ENCODE assay signal across 25 cellular contexts in the genomic region with DNA sequence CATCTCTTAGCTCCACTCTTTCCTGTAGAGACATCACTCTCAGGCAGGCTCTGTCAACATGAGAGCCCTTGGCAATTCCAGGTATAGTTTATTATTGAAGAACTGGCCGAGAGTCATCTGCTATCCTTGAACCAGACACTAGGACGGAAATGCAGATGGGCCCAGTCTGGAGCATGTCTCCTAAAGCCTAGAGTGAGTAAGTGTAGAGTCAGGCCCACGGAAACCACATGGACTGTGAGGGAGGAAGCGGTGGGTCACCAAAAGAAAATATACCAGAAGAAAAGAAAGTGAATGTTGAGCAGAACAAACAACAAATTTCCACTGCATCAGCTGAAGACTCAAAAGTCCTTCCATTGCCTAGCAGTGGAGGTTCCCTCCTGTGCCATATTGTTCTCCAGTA. TPM values are rescaled to one million over a fixed set of nuclear protein-coding genes. Genes with fewer than 3 reads are reported as not detected.
DNase-seq lines count a peak whose midpoint lies in the region; ATAC-seq and TF ChIP-seq lines count a peak whose summit lies in the region.
"Had no signal": no experiment of that assay in that cellular context is flagged by ENCODE, and none has a peak within 500 bp of the region (broad histone marks: within the 10 kb centered on the region; RNA-seq: fewer than 3 reads in every experiment).

No MANE protein-coding gene starts in this region.

- no peak overlapping the region for H3K23ac ChIP-seq in neuronal stem cell (ENCODE audit: low read depth, low read length, poor library complexity)

- no peak overlapping the region for H3K9ac ChIP-seq in neuronal stem cell (ENCODE audit: low read depth, low read length, poor library complexity)

- H3K14ac ChIP-seq in neuronal stem cell (ENCODE audit: low read length), result no peak overlapping the region

- WGBS in neuronal stem cell (ENCODE audit: extremely low coverage in 2 of 2, insufficient read length in 2 of 2, insufficient replicate concordance in 1 of 2), 2 donors, result no CpG with 5 or more reads among the region's 4 CpGs

- no peaks in the 10 kb centered on the region for H3K27me3 ChIP-seq in MG63
- H3K27me3 ChIP-seq in neuronal stem cell (ENCODE audit: control insufficient read depth in 3 of 3, insufficient read depth in 3 of 3, low read depth in 1 of 3, low read length in 3 of 3), result no peaks in the 10 kb centered on the region
- H3K27me3 ChIP-seq: breast epithelium, pancreas had no signal

- H2BK120ac ChIP-seq in neuronal stem cell (ENCODE audit: low read depth, low read length), result no peak overlapping the region

- peak; percentile 47 for DNase-seq in EH (ENCODE audit: low read depth)
- DNase-seq in MG63, result peak; percentile 33
- DNase-seq in choroid plexus epithelial cell (ENCODE audit: low read depth), result peak; percentile 28
- DNase-seq in neuronal stem cell (ENCODE audit: low spot score), result no peak
- DNase-seq in NCI-H1105 (lab: John Stamatoyannopoulos, UW), result no peak
- DNase-seq in activated T-cell treated with anti-CD3 and anti-CD28 coated beads, Interleukin-2, amount 50 U/mL, for 4 hours, result no peak
- no peak for DNase-seq in chondrocyte (ENCODE audit: low spot score)
- DNase-seq: activated CD4-positive, alpha-beta T cell treated with anti-CD3 and anti-CD28 coated beads, Interleukin-2, amount 10 ng/mL, durations not matched to agents 7 days and 5 days; activated naive CD8-positive, alpha-beta T cell treated with anti-CD3 and anti-CD28 coated beads, Interleukin-2, amount 10 ng/mL, durations not matched to agents 7 days and 5 days; H7; hypothalamus; Karpas-422; kidney; mesendoderm; naive B cell; NCI-H1417 treated with DMSO at 0.1 percent for 48 hours; NCI-H524 treated with DMSO at 0.1 percent for 48 hours; pancreas; right cardiac atrium had no signal

- no peak overlapping the region for H3K27ac Mint-ChIP-seq in chondrocyte (ENCODE audit: unreplicated experiment)
- H3K27ac Mint-ChIP-seq: activated CD4-positive, alpha-beta T cell treated with anti-CD3 and anti-CD28 coated beads, Interleukin-2, amount 10 ng/mL, durations not matched to agents 7 days and 5 days; activated naive CD8-positive, alpha-beta T cell treated with anti-CD3 and anti-CD28 coated beads, Interleukin-2, amount 10 ng/mL, durations not matched to agents 7 days and 5 days; activated T-helper 2 cell treated with anti-CD3 and anti-CD28 coated beads, Interferon-gamma antibody, Interleukin-2, Interleukin-4, amounts not matched to agents 10 μg/mL and 5 μg/mL and 100 μg/mL, durations not matched to agents 14 hours and 24 hours and 36 hours; dendritic cell treated with granulocyte-macrophage colony-stimulating factor and Interleukin-4, amounts not matched to agents 40 ng/mL and 50 ng/mL, for 4 days; naive B cell had no signal

- H3K4me2 ChIP-seq in neuronal stem cell (ENCODE audit: insufficient read depth, low read length, poor library complexity, severe bottlenecking), result no peak overlapping the region

- H2BK12ac ChIP-seq in neuronal stem cell (ENCODE audit: low read length), result no peak overlapping the region

- H4K8ac ChIP-seq in neuronal stem cell (ENCODE audit: low read depth, low read length), result no peak overlapping the region

- H3K18ac ChIP-seq in neuronal stem cell (ENCODE audit: low read length), result no peak overlapping the region

- H2AFZ ChIP-seq in neuronal stem cell (ENCODE audit: low read length), result peak overlapping the region; percentile 27

- H3K4me3 ChIP-seq in MG63, result no peak overlapping the region
- no peak overlapping the region for H3K4me3 ChIP-seq in choroid plexus epithelial cell (ENCODE audit: low read depth, low read length)
- no peak overlapping the region for H3K4me3 ChIP-seq in neuronal stem cell (ENCODE audit: low read length in 2 of 2)
- H3K4me3 ChIP-seq: breast epithelium, pancreas had no signal

- H3K36me3 ChIP-seq in MG63 (no peaks in the 10 kb centered on the region), neuronal stem cell (replicated peaks in 1 of 2; ENCODE audit: control insufficient read depth in 2 of 2, insufficient read depth in 2 of 2, low read length in 2 of 2) (no peaks in the 10 kb centered on the region)
- H3K36me3 ChIP-seq: breast epithelium, pancreas had no signal

- no peak for ATAC-seq in GM19467 (IDR thresholded peaks at IDR 0.05; ENCODE audit: unreplicated experiment)
- no peak for ATAC-seq in activated T-cell treated with anti-CD3 and anti-CD28 coated beads, Interleukin-2, amount 50 U/mL, for 4 hours
- ATAC-seq: pancreas, right cardiac atrium, Right ventricle myocardium inferior had no signal

- H3K4me1 ChIP-seq in neuronal stem cell (ENCODE audit: control insufficient read depth in 2 of 2, insufficient read depth in 1 of 2, low read depth in 1 of 2, low read length in 2 of 2), result peaks cover 0 to 1% of the 10 kb centered on the region in 2 donors
- H3K4me1 ChIP-seq: breast epithelium, pancreas had no signal

- TF ChIP-seq CTCF in choroid plexus epithelial cell (conservative IDR thresholded peaks at IDR 0.05; ENCODE audit: low read depth, low read length) (no peak), chondrocyte (IDR thresholded peaks at IDR 0.05) (no peak)

- H3K27ac ChIP-seq in neuronal stem cell (replicated peaks; ENCODE audit: low read length), result no peak overlapping the region
- H3K27ac ChIP-seq: breast epithelium, pancreas had no signal

- H3K27me3 Mint-ChIP-seq in activated T-cell treated with anti-CD3 and anti-CD28 coated beads, Interleukin-2, amount 50 U/mL, for 4 hours (ENCODE audit: low read depth), result peaks cover 8% of the 10 kb centered on the region
- peaks cover 5% of the 10 kb centered on the region for H3K27me3 Mint-ChIP-seq in chondrocyte (ENCODE audit: low read depth)
- H3K27me3 Mint-ChIP-seq: dendritic cell treated with granulocyte-macrophage colony-stimulating factor and Interleukin-4, amounts not matched to agents 40 ng/mL and 50 ng/mL, for 4 days had no signal

- no peaks in the 10 kb centered on the region for H3K4me1 Mint-ChIP-seq in activated T-cell treated with anti-CD3 and anti-CD28 coated beads, Interleukin-2, amount 50 U/mL, for 4 hours (ENCODE audit: low read depth)
- H3K4me1 Mint-ChIP-seq in chondrocyte (ENCODE audit: low read depth), result no peaks in the 10 kb centered on the region
- H3K4me1 Mint-ChIP-seq: activated CD4-positive, alpha-beta T cell treated with anti-CD3 and anti-CD28 coated beads, Interleukin-2, amount 10 ng/mL, durations not matched to agents 7 days and 5 days; naive B cell had no signal

- H2AK5ac ChIP-seq in neuronal stem cell (ENCODE audit: low read depth, low read length), result no peak overlapping the region

- no peaks in the 10 kb centered on the region for H3K79me1 ChIP-seq in neuronal stem cell (ENCODE audit: low read depth, low read length)

- no peak overlapping the region for H4K91ac ChIP-seq in neuronal stem cell (ENCODE audit: low read depth, low read length, poor library complexity)

- H2BK15ac ChIP-seq in neuronal stem cell (ENCODE audit: low read length), result no peak overlapping the region

- no peak overlapping the region for H3K4ac ChIP-seq in neuronal stem cell (ENCODE audit: low read length)

- no peaks in the 10 kb centered on the region for H3K9me3 Mint-ChIP-seq in activated T-cell treated with anti-CD3 and anti-CD28 coated beads, Interleukin-2, amount 50 U/mL, for 4 hours
- no peaks in the 10 kb centered on the region for H3K9me3 Mint-ChIP-seq in chondrocyte (ENCODE audit: low read depth)
- H3K9me3 Mint-ChIP-seq: activated CD4-positive, alpha-beta T cell treated with anti-CD3 and anti-CD28 coated beads, Interleukin-2, amount 10 ng/mL, durations not matched to agents 7 days and 5 days; activated naive CD8-positive, alpha-beta T cell treated with anti-CD3 and anti-CD28 coated beads, Interleukin-2, amount 10 ng/mL, durations not matched to agents 7 days and 5 days; activated T-helper 2 cell treated with anti-CD3 and anti-CD28 coated beads, Interferon-gamma antibody, Interleukin-2, Interleukin-4, amounts not matched to agents 10 μg/mL and 5 μg/mL and 100 μg/mL, durations not matched to agents 14 hours and 24 hours and 36 hours; dendritic cell treated with granulocyte-macrophage colony-stimulating factor and Interleukin-4, amounts not matched to agents 40 ng/mL and 50 ng/mL, for 4 days had no signal

- no peaks in the 10 kb centered on the region for H3K36me3 Mint-ChIP-seq in activated T-cell treated with anti-CD3 and anti-CD28 coated beads, Interleukin-2, amount 50 U/mL, for 4 hours (ENCODE audit: insufficient read depth)
- no peaks in the 10 kb centered on the region for H3K36me3 Mint-ChIP-seq in chondrocyte (ENCODE audit: low read depth)
- H3K36me3 Mint-ChIP-seq: activated naive CD8-positive, alpha-beta T cell treated with anti-CD3 and anti-CD28 coated beads, Interleukin-2, amount 10 ng/mL, durations not matched to agents 7 days and 5 days; naive B cell had no signal

- no peak overlapping the region for H2BK5ac ChIP-seq in neuronal stem cell (ENCODE audit: low read length)

- H3K9me3 ChIP-seq in MG63 (no peaks in the 10 kb centered on the region), neuronal stem cell (replicated peaks in 1 of 2; ENCODE audit: control insufficient read depth in 2 of 2, insufficient read depth in 1 of 2, low read depth in 1 of 2, low read length in 2 of 2) (no peaks in the 10 kb centered on the region)
- H3K9me3 ChIP-seq: breast epithelium, pancreas had no signal

- H3K4me3 Mint-ChIP-seq in activated T-cell treated with anti-CD3 and anti-CD28 coated beads, Interleukin-2, amount 50 U/mL, for 4 hours, result no peak overlapping the region
- H3K4me3 Mint-ChIP-seq in chondrocyte (ENCODE audit: unreplicated experiment), result no peak overlapping the region
- H3K4me3 Mint-ChIP-seq: activated CD4-positive, alpha-beta T cell treated with anti-CD3 and anti-CD28 coated beads, Interleukin-2, amount 10 ng/mL, durations not matched to agents 7 days and 5 days; activated naive CD8-positive, alpha-beta T cell treated with anti-CD3 and anti-CD28 coated beads, Interleukin-2, amount 10 ng/mL, durations not matched to agents 7 days and 5 days; dendritic cell treated with granulocyte-macrophage colony-stimulating factor and Interleukin-4, amounts not matched to agents 40 ng/mL and 50 ng/mL, for 4 days; naive B cell had no signal

RNA-seq across cellular contexts. Expression of gene RELN, which starts 15.7 kb away (rescaled TPM):
- total RNA-seq in MG63 (2014; rRNA removed; shearing (Covaris generic); ENCODE audit: low replicate concordance), result 1.3 and 3.1 TPM in 2 replicates
- polyA plus RNA-seq in neuronal stem cell (2013, experiment 1 of 2), result 0.10 TPM
- polyA plus RNA-seq in neuronal stem cell (2013, experiment 2 of 2), result 0.07 TPM
- under 1 TPM; 0.15 to 0.24 (median 0.22) TPM for total RNA-seq in activated T-cell treated with anti-CD3 and anti-CD28 coated beads, Interleukin-2, amount 50 U/mL, for 4 hours
- total RNA-seq in chondrocyte, result 0.22 TPM in 1 of 3 replicates, not detected in the others
- total RNA-seq: activated CD4-positive, alpha-beta T cell treated with anti-CD3 and anti-CD28 coated beads, Interleukin-2, amount 10 ng/mL, durations not matched to agents 7 days and 5 days; activated naive CD8-positive, alpha-beta T cell treated with anti-CD3 and anti-CD28 coated beads, Interleukin-2, amount 10 ng/mL, durations not matched to agents 7 days and 5 days; activated T-helper 2 cell treated with anti-CD3 and anti-CD28 coated beads, Interferon-gamma antibody, Interleukin-2, Interleukin-4, amounts not matched to agents 10 μg/mL and 5 μg/mL and 100 μg/mL, durations not matched to agents 14 hours and 24 hours and 36 hours; HT-29 had no signal

Comparison
In these comparisons a context has a peak if more than half of its experiments do, and no peak if none do; other contexts are left out.
1. DNase-seq: peak in EH (single experiment), MG63 (single experiment) and choroid plexus epithelial cell (single experiment); none in neuronal stem cell (single experiment), NCI-H1105 (single experiment), activated T-cell treated with anti-CD3 and anti-CD28 coated beads, Interleukin-2, amount 50 U/mL, for 4 hours (single experiment) and chondrocyte (single experiment).